Comparison of ENCODE assay signal across 8 cellular contexts in the genomic region with DNA sequence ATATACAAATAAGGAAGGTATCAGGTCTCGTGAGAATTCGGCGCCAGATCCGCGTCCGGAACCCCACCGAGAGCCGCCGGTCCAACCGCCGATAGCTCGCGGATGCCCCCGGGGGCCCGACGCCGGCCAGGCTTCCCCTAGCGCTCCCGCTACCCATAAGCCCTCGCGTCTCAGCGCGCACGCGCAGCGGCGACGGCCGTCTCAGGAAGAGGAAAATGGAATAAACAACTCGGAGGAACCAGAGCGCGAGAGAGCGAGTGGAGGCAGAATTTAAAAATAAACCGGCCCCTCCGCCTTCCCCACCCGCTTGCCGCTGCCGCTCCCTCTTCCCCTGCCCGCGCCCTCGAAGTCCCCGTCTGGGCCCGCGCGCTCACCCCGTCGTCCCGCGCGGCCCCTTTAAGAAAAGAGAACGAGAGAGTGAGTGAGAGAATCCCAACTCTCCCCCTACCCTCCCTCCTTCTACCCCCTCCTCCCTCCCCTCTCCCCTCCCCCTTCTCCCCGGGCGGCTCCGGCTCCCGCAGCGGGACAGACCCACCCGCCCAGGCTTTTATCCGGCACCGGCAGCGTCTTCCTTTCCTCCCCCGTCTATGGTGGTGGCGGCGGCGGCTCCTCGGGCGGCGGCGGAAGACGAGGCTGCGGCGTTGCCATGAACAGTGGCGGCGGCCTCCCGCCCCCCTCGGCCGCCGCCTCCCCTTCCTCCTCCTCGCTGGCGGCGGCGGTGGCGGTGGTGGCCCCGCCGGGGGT. TPM values are rescaled to one million over a fixed set of nuclear protein-coding genes. Genes with fewer than 3 reads are reported as not detected.
A peak's percentile ranks its signal among the peaks of the same experiment; 100 is the strongest.
DNase-seq lines count a peak whose midpoint lies in the region; ATAC-seq and TF ChIP-seq lines count a peak whose summit lies in the region.

A gene with protein sequence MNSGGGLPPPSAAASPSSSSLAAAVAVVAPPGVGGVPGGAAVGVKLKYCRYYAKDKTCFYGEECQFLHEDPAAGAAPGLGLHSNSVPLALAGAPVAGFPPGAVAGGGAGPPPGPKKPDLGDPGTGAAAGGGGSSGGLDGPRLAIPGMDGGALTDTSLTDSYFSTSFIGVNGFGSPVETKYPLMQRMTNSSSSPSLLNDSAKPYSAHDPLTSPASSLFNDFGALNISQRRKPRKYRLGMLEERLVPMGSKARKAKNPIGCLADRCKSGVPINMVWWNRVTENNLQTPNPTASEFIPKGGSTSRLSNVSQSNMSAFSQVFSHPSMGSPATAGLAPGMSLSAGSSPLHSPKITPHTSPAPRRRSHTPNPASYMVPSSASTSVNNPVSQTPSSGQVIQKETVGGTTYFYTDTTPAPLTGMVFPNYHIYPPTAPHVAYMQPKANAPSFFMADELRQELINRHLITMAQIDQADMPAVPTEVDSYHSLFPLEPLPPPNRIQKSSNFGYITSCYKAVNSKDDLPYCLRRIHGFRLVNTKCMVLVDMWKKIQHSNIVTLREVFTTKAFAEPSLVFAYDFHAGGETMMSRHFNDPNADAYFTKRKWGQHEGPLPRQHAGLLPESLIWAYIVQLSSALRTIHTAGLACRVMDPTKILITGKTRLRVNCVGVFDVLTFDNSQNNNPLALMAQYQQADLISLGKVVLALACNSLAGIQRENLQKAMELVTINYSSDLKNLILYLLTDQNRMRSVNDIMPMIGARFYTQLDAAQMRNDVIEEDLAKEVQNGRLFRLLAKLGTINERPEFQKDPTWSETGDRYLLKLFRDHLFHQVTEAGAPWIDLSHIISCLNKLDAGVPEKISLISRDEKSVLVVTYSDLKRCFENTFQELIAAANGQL (plus strand): TSS at position 534 of the 744 bp plus-strand sequence. CDS start 113 bp downstream, at position 647.

- TF ChIP-seq CTCF in OCI-LY7 (conservative IDR thresholded peaks at IDR 0.05; ENCODE audit: low read length) (peak; percentile 38), epithelial cell of esophagus (IDR thresholded peaks at IDR 0.05; ENCODE audit: insufficient read depth, low read depth, low read length, missing control alignments) (no peak), mucosa of descending colon (IDR thresholded peaks at IDR 0.05) (no peak)

- CTCF ChIA-PET in OCI-LY7 (lab: Charles Lee; ENCODE audit: unreplicated experiment), result no interaction called here

- peak; percentile 42 for ATAC-seq in GM21360 (IDR thresholded peaks at IDR 0.05; ENCODE audit: unreplicated experiment)
- ATAC-seq in mucosa of descending colon, result peak; percentile 85

- H3K4me3 ChIP-seq in OCI-LY7 (ENCODE audit: low read depth, low read length, poor library complexity, severe bottlenecking), result peak within 1 kb of the TSS; percentile 100
- H3K4me3 ChIP-seq in epithelial cell of esophagus (ENCODE audit: low read length), result peak within 1 kb of the TSS; percentile 93
- peak within 1 kb of the TSS; percentile 98 for H3K4me3 ChIP-seq in mucosa of descending colon

- intact Hi-C loops in OCI-LY7 (cut with micrococcal nuclease; ENCODE audit: unreplicated experiment) (loop anchor here (2.0 to 5.0 kb wide), 3 partner anchors 91 to 184 kb away; no protein-coding TSS in a partner anchor), mucosa of descending colon (cut with DNase I, micrococcal nuclease) (no loop called here)

- H2AFZ ChIP-seq in OCI-LY7 (ENCODE audit: low read length), result peak within 1 kb of the TSS; percentile 64

- H3K36me3 ChIP-seq in OCI-LY7 (ENCODE audit: insufficient read depth, low read length), result no peaks in the 10 kb centered on the region
- H3K36me3 ChIP-seq in mucosa of descending colon (ENCODE audit: low read depth), result no peaks in the 10 kb centered on the region

- in situ Hi-C loops in Caki2 (cut with HindIII; ENCODE audit: low pct_unique_long_range_greater_than_20kb, low sequenced_read_pairs), result no loop called here

- DNase-seq in Caki2 (ENCODE audit: low read depth) (peak; percentile 83), HUDEP-2 (lab: John Stamatoyannopoulos, UW; ENCODE audit: unreplicated experiment in 76 of 76) (peak in 75 of 76 experiments; percentile 4 to 87 (median 75)), OCI-LY7 (ENCODE audit: low spot score) (peak; percentile 95), activated T-cell treated with anti-CD3 and anti-CD28 coated beads for 24 hours (ENCODE audit: low read depth) (peak; percentile 88), epithelial cell of esophagus (ENCODE audit: low read depth) (peak; percentile 91), mucosa of descending colon (peak; percentile 92 to 97 (median 95))
- peak; percentile 90 for DNase-seq in stimulated activated CD8-positive, alpha-beta memory T cell treated with anti-CD3 and anti-CD28 coated beads, Interleukin-4, amount 100 ng/mL, for 24 hours (ENCODE audit: low read depth)

- H3K9me2 ChIP-seq in OCI-LY7 (ENCODE audit: insufficient read depth, low read length), result no peaks in the 10 kb centered on the region

- peak within 1 kb of the TSS; percentile 95 for H3K27ac ChIP-seq in OCI-LY7 (ENCODE audit: low read depth, low read length, poor library complexity, severe bottlenecking)

- H3K9me3 ChIP-seq in OCI-LY7 (ENCODE audit: low read length) (no peaks in the 10 kb centered on the region), mucosa of descending colon (no peaks in the 10 kb centered on the region)

- H3K4me1 ChIP-seq in OCI-LY7 (ENCODE audit: insufficient read depth, low read length, poor library complexity, severe bottlenecking) (peaks cover 18% of the 10 kb centered on the region), mucosa of descending colon (ENCODE audit: low read depth) (no peaks in the 10 kb centered on the region)

- peaks cover 30% of the 10 kb centered on the region for H4K20me1 ChIP-seq in OCI-LY7 (ENCODE audit: insufficient read depth, low read length)

- peaks cover 52% of the 10 kb centered on the region for H3K79me2 ChIP-seq in OCI-LY7 (ENCODE audit: insufficient read depth, low read depth, low read length)

- H3K4me2 ChIP-seq in OCI-LY7 (ENCODE audit: low read length), result peak within 1 kb of the TSS; percentile 82

- POLR2A ChIA-PET in OCI-LY7 (lab: Charles Lee), result interaction anchor here (0.7 to 1.3 kb wide), 5 partner anchors 13 to 564 kb away, joined by 3 to 6 read pairs (median 4); no protein-coding TSS in a partner anchor

- no TSS peak for BruUV-seq in OCI-LY7 (replicated peaks; lab: Mats Ljungman, UMichigan)

RNA-seq across cellular contexts. Expression of the gene that starts here (rescaled TPM):
- 5.7 and 11.6 TPM in 2 replicates for total RNA-seq in Caki2 (2014; rRNA removed; shearing (Covaris generic); ENCODE audit: low replicate concordance)
- total RNA-seq in OCI-LY7 (2014; rRNA removed; shearing (Covaris generic)), result 18.4 and 20.4 TPM in 2 replicates
- total RNA-seq in OCI-LY7 (2022) (54.8 and 61.0 TPM in 2 replicates), mucosa of descending colon (10 to 100 TPM; 28.4 to 43.7 (median 40.2) TPM)

Comparison
In these comparisons a context has a peak if more than half of its experiments do, and no peak if none do; other contexts are left out.
1. Peak in every context shown above with its lines: DNase-seq, ATAC-seq, H3K4me3 ChIP-seq and H3K27ac ChIP-seq.